9 cellular contexts compared by ENCODE assay signal in the genomic region with DNA sequence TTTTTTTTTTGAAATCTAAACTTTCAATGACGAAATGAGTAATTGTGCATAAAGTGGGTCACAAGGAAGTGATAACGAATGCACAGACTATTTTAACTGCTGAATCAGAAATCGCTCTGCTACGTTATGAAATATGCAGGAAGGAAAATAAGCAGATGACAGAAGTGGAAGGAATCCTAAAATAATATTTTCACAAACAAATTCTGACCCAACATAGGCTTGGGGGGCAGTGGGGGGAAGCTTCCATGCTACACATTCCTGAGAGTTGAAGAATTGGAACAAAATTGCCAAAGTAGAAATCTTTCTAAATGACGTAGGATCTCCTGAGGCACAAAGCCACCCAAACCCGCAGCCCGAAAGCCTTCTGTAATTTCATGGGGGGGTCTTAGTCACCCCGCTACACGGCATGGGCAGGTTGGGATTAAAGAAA.
DNase-seq lines count a peak whose midpoint lies in the region; ATAC-seq and TF ChIP-seq lines count a peak whose summit lies in the region.
"Had no signal": no experiment of that assay in that cellular context is flagged by ENCODE, and none has a peak within 500 bp of the region (broad histone marks: within the 10 kb centered on the region; RNA-seq: fewer than 3 reads in every experiment).

No MANE protein-coding gene starts in this region.

- WGBS in testis, 2 donors, result 38 to 55% methylated on average over 9 of the region's 9 CpGs

- H3K4me1 Mint-ChIP-seq in activated T-cell treated with anti-CD3 and anti-CD28 coated beads, Interleukin-2, amount 50 U/mL, for 4 hours (ENCODE audit: low read depth), result peaks cover 80% of the 10 kb centered on the region
- peaks cover 72% of the 10 kb centered on the region for H3K4me1 Mint-ChIP-seq in activated T-helper 1 cell treated with anti-CD3 and anti-CD28 coated beads, Interleukin-12 subunit alpha, Interleukin-12 subunit beta, Interleukin-2, Interleukin-4 antibody, amounts not matched to agents 30 ng/mL and 10 ng/mL and 1 ng/mL, durations not matched to agents 14 hours and 24 hours and 36 hours (ENCODE audit: low read depth)

- H3K27me3 ChIP-seq in testis, result no peaks in the 10 kb centered on the region

- H3K36me3 ChIP-seq in testis (ENCODE audit: low read depth, missing control alignments), result no peaks in the 10 kb centered on the region

- no peaks in the 10 kb centered on the region for H3K27me3 Mint-ChIP-seq in activated T-cell treated with anti-CD3 and anti-CD28 coated beads, Interleukin-2, amount 50 U/mL, for 4 hours (ENCODE audit: low read depth)
- H3K27me3 Mint-ChIP-seq in activated T-helper 1 cell treated with anti-CD3 and anti-CD28 coated beads, Interleukin-12 subunit alpha, Interleukin-12 subunit beta, Interleukin-2, Interleukin-4 antibody, amounts not matched to agents 30 ng/mL and 10 ng/mL and 1 ng/mL, durations not matched to agents 14 hours and 24 hours and 36 hours (ENCODE audit: insufficient read depth), result no peaks in the 10 kb centered on the region

- no peaks in the 10 kb centered on the region for H3K9me3 Mint-ChIP-seq in activated T-cell treated with anti-CD3 and anti-CD28 coated beads, Interleukin-2, amount 50 U/mL, for 4 hours
- H3K9me3 Mint-ChIP-seq in activated T-helper 1 cell treated with anti-CD3 and anti-CD28 coated beads, Interleukin-12 subunit alpha, Interleukin-12 subunit beta, Interleukin-2, Interleukin-4 antibody, amounts not matched to agents 30 ng/mL and 10 ng/mL and 1 ng/mL, durations not matched to agents 14 hours and 24 hours and 36 hours, result no peaks in the 10 kb centered on the region

- TF ChIP-seq POLR2A in testis (IDR thresholded peaks at IDR 0.05), result no peak

- ATAC-seq in activated T-cell treated with anti-CD3 and anti-CD28 coated beads, Interleukin-2, amount 50 U/mL, for 4 hours, result peak in 1 of 2 donors; percentile 25
- ATAC-seq in left ventricle myocardium superior, result peak; percentile 61

- H3K4me1 ChIP-seq in testis, result peaks cover 36% of the 10 kb centered on the region

- peak overlapping the region; percentile 53 to 77 for H3K27ac ChIP-seq in testis

- peak overlapping the region; percentile 62 for H3K4me3 Mint-ChIP-seq in activated T-cell treated with anti-CD3 and anti-CD28 coated beads, Interleukin-2, amount 50 U/mL, for 4 hours
- H3K4me3 Mint-ChIP-seq in activated T-helper 1 cell treated with anti-CD3 and anti-CD28 coated beads, Interleukin-12 subunit alpha, Interleukin-12 subunit beta, Interleukin-2, Interleukin-4 antibody, amounts not matched to agents 30 ng/mL and 10 ng/mL and 1 ng/mL, durations not matched to agents 14 hours and 24 hours and 36 hours, result no peak overlapping the region

- no peak for TF ChIP-seq CTCF in testis (IDR thresholded peaks at IDR 0.05)

- H3K36me3 Mint-ChIP-seq in activated T-cell treated with anti-CD3 and anti-CD28 coated beads, Interleukin-2, amount 50 U/mL, for 4 hours (ENCODE audit: insufficient read depth), result no peaks in the 10 kb centered on the region
- peaks cover 19% of the 10 kb centered on the region for H3K36me3 Mint-ChIP-seq in activated T-helper 1 cell treated with anti-CD3 and anti-CD28 coated beads, Interleukin-12 subunit alpha, Interleukin-12 subunit beta, Interleukin-2, Interleukin-4 antibody, amounts not matched to agents 30 ng/mL and 10 ng/mL and 1 ng/mL, durations not matched to agents 14 hours and 24 hours and 36 hours (ENCODE audit: low read depth)

- no peaks in the 10 kb centered on the region for H3K9me3 ChIP-seq in testis

- intact Hi-C loops in activated T-helper 1 cell treated with anti-CD3 and anti-CD28 coated beads, Interleukin-12 subunit alpha, Interleukin-12 subunit beta, Interleukin-2, Interleukin-4 antibody, amounts not matched to agents 30 ng/mL and 10 ng/mL and 1 ng/mL, durations not matched to agents 14 hours and 24 hours and 36 hours (cut with micrococcal nuclease), result no loop called here
- intact Hi-C loops in left ventricle myocardium superior (cut with micrococcal nuclease), result no loop called here
- intact Hi-C loops in testis (cut with DNase I; ENCODE audit: low total_unique reads), result no loop called here

- no peak overlapping the region for H3K4me3 ChIP-seq in testis

- H3K27ac Mint-ChIP-seq in activated T-helper 1 cell treated with anti-CD3 and anti-CD28 coated beads, Interleukin-12 subunit alpha, Interleukin-12 subunit beta, Interleukin-2, Interleukin-4 antibody, amounts not matched to agents 30 ng/mL and 10 ng/mL and 1 ng/mL, durations not matched to agents 14 hours and 24 hours and 36 hours, result peak overlapping the region; percentile 67

- no peak for DNase-seq in activated T-cell treated with anti-CD3 and anti-CD28 coated beads, Interleukin-2, amount 50 U/mL, for 4 hours
- DNase-seq in activated T-cell treated with anti-CD3 and anti-CD28 coated beads, Interleukin-2, amount 50 U/mL, for 48 hours, result no peak
- DNase-seq in activated T-helper 1 cell treated with anti-CD3 and anti-CD28 coated beads, Interleukin-12 subunit alpha, Interleukin-12 subunit beta, Interleukin-2, Interleukin-4 antibody, amounts not matched to agents 30 ng/mL and 10 ng/mL and 1 ng/mL, durations not matched to agents 14 hours and 24 hours and 36 hours (ENCODE audit: low spot score), result no peak
- no peak for DNase-seq in left ventricle myocardium superior
- no peak for DNase-seq in testis
- DNase-seq in NCI-H1694 treated with DMSO at 0.1 percent for 48 hours (lab: John Stamatoyannopoulos, UW), result no peak
- no peak for DNase-seq in NCI-H748 treated with DMSO at 0.1 percent for 48 hours (lab: John Stamatoyannopoulos, UW)
- DNase-seq in SHP77 (lab: John Stamatoyannopoulos, UW), result no peak
- DNase-seq: NCI-H1417 treated with DMSO at 0.1 percent for 48 hours had no signal
